23 cellular contexts compared by ENCODE assay signal in the genomic region with DNA sequence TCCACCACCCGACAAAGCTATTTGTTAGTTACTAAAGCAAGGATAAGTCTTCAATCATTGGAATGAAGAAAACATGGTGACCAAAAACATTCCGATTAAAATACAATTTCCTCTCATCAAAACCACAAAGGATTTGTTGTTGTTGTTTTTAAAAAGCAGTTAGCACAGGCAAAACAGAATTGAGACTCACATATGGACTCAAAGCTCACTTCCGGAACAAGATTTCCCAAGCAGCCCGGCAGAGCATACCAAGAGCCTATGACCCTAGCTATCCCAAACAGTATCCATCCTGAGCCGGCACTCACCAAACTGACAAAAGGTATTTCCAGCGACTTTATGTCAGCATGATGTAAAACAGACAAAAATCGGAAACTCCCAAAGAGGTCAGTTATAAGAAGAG.
"Had no signal": no experiment of that assay in that cellular context is flagged by ENCODE, and none has a peak within 500 bp of the region (broad histone marks: within the 10 kb centered on the region; RNA-seq: fewer than 3 reads in every experiment).

No MANE protein-coding gene starts in this region.

- ATAC-seq: activated naive CD4-positive, alpha-beta T cell treated with anti-CD3 and anti-CD28 coated beads, Interleukin-2, amount 50 U/mL, for 72 hours; activated naive CD8-positive, alpha-beta T cell treated with anti-CD3 and anti-CD28 coated beads, Interleukin-2, amount 50 U/mL, for 24 hours; activated T-cell treated with anti-CD3 and anti-CD28 coated beads, Interleukin-2, amount 50 U/mL, for 4 hours; PC-3 had no signal

- H3K27me3 Mint-ChIP-seq: activated CD4-positive, alpha-beta memory T cell treated with anti-CD3 and anti-CD28 coated beads for 36 hours; activated CD4-positive, alpha-beta T cell treated with anti-CD3 and anti-CD28 coated beads, Interleukin-2, amount 10 ng/mL, durations not matched to agents 7 days and 5 days; activated naive CD8-positive, alpha-beta T cell treated with anti-CD3 and anti-CD28 coated beads, Interleukin-2, amount 50 U/mL, for 24 hours had no signal

- H3K9me3 Mint-ChIP-seq: activated CD4-positive, alpha-beta memory T cell treated with anti-CD3 and anti-CD28 coated beads for 36 hours; activated naive CD4-positive, alpha-beta T cell treated with anti-CD3 and anti-CD28 coated beads, Interleukin-2, amount 50 U/mL, for 72 hours; activated naive CD8-positive, alpha-beta T cell treated with anti-CD3 and anti-CD28 coated beads, Interleukin-2, amount 50 U/mL, for 24 hours; activated T-cell treated with anti-CD3 and anti-CD28 coated beads, Interleukin-2, amount 50 U/mL, for 4 hours had no signal

- H3K4me3 Mint-ChIP-seq: activated CD4-positive, alpha-beta memory T cell treated with anti-CD3 and anti-CD28 coated beads for 36 hours; activated CD4-positive, alpha-beta T cell treated with anti-CD3 and anti-CD28 coated beads, Interleukin-2, amount 10 ng/mL, durations not matched to agents 7 days and 5 days; activated naive CD8-positive, alpha-beta T cell treated with anti-CD3 and anti-CD28 coated beads, Interleukin-2, amount 50 U/mL, for 24 hours; activated T-cell treated with anti-CD3 and anti-CD28 coated beads, Interleukin-2, amount 50 U/mL, for 4 hours had no signal

- H3K27ac Mint-ChIP-seq: activated CD4-positive, alpha-beta memory T cell treated with anti-CD3 and anti-CD28 coated beads for 36 hours; activated CD4-positive, alpha-beta T cell treated with anti-CD3 and anti-CD28 coated beads, Interleukin-2, amount 10 ng/mL, durations not matched to agents 7 days and 5 days; activated naive CD4-positive, alpha-beta T cell treated with anti-CD3 and anti-CD28 coated beads, Interleukin-2, amount 50 U/mL, for 72 hours; activated naive CD8-positive, alpha-beta T cell treated with anti-CD3 and anti-CD28 coated beads, Interleukin-2, amount 50 U/mL, for 24 hours had no signal

- DNase-seq: activated CD4-positive, alpha-beta memory T cell treated with anti-CD3 and anti-CD28 coated beads for 36 hours; activated CD4-positive, alpha-beta T cell treated with anti-CD3 and anti-CD28 coated beads, Interleukin-2, amount 10 ng/mL, durations not matched to agents 7 days and 5 days; activated CD4-positive, CD25-positive, alpha-beta regulatory T cell; activated CD8-positive, alpha-beta memory T cell treated with anti-CD3 and anti-CD28 coated beads for 24 hours; activated effector memory CD4-positive, alpha-beta T cell treated with anti-CD3 and anti-CD28 coated beads, Interleukin-2, amount 50 U/mL, for 16 hours; activated naive CD4-positive, alpha-beta T cell treated with Interleukin-2 at 50 U/mL for 16 hours; activated naive CD8-positive, alpha-beta T cell treated with anti-CD3 and anti-CD28 coated beads, Interleukin-2, amount 50 U/mL, for 24 hours; activated T-cell treated with anti-CD3 and anti-CD28 coated beads, Interleukin-2, amount 50 U/mL, for 4 hours; amygdala; cerebellar nuclear complex; Karpas-422; MM.1S; NCI-H1105 treated with DMSO at 0.1 percent for 48 hours; NCI-H1436 treated with DMSO at 0.1 percent for 48 hours; NCI-H187; NCI-H2081; NCI-H510A treated with DMSO at 0.1 percent for 48 hours; PC-3; SIG-M5; T-helper 2 cell; T1000 had no signal

- FAIRE-seq: TTC549 had no signal

- H3K36me3 Mint-ChIP-seq: activated CD4-positive, alpha-beta memory T cell treated with anti-CD3 and anti-CD28 coated beads for 36 hours had no signal
